In genomic region chr2:61009355-61009754, GRCh38 we compare ENCODE assay signal across 32 cellular contexts.
"Had no signal": no experiment of that assay in that cellular context is flagged by ENCODE, and none has a peak within 500 bp of the region (broad histone marks: within the 10 kb centered on the region; RNA-seq: fewer than 3 reads in every experiment).

No MANE protein-coding gene starts in this region.

- H3K9me3 ChIP-seq: body of pancreas, breast epithelium had no signal

- H3K27me3 ChIP-seq: adrenal gland, body of pancreas, brain microvascular endothelial cell, breast epithelium had no signal

- DNase-seq: activated CD4-positive, alpha-beta memory T cell treated with anti-CD3 and anti-CD28 coated beads, Interleukin-2, amount 10 ng/mL, durations not matched to agents 7 days and 5 days; activated CD4-positive, alpha-beta T cell treated with anti-CD3 and anti-CD28 coated beads for 1 hour; activated CD4-positive, alpha-beta T cell treated with anti-CD3 and anti-CD28 coated beads for 36 hours; activated CD4-positive, alpha-beta T cell treated with anti-CD3 and anti-CD28 coated beads for 48 hours; activated CD4-positive, alpha-beta T cell treated with anti-CD3 and anti-CD28 coated beads, Interleukin-2, amount 10 ng/mL, durations not matched to agents 7 days and 5 days; activated CD4-positive, alpha-beta T cell treated with anti-CD3 and anti-CD28 coated beads, Interleukin-2, amount 50 U/mL, for 48 hours; activated CD4-positive, CD25-positive, alpha-beta regulatory T cell; activated CD8-positive, alpha-beta memory T cell treated with anti-CD3 and anti-CD28 coated beads for 24 hours; activated CD8-positive, alpha-beta memory T cell treated with anti-CD3 and anti-CD28 coated beads, Interleukin-2, amount 10 ng/mL, durations not matched to agents 7 days and 5 days; activated CD8-positive, alpha-beta memory T cell treated with anti-CD3 and anti-CD28 coated beads, Interleukin-2, amount 50 U/mL, for 48 hours; activated CD8-positive, alpha-beta T cell treated with anti-CD3 and anti-CD28 coated beads, Interleukin-2, amount 10 ng/mL, durations not matched to agents 7 days and 5 days; activated effector memory CD4-positive, alpha-beta T cell treated with anti-CD3 and anti-CD28 coated beads, Interleukin-2, amount 50 U/mL, for 16 hours; activated gamma-delta T cell treated with Interleukin-2 at 50 U/mL for 16 hours; activated naive CD4-positive, alpha-beta T cell; activated naive CD4-positive, alpha-beta T cell treated with anti-CD3 and anti-CD28 coated beads for 36 hours; activated naive CD4-positive, alpha-beta T cell treated with anti-CD3 and anti-CD28 coated beads, Interleukin-2, amount 50 U/mL, for 16 hours; activated naive CD8-positive, alpha-beta T cell treated with anti-CD3 and anti-CD28 coated beads for 36 hours; activated T-cell treated with anti-CD3 and anti-CD28 coated beads, Interleukin-2, amount 50 U/mL, for 24 hours; activated T-cell treated with anti-CD3 and anti-CD28 coated beads, Interleukin-2, amount 50 U/mL, for 48 hours; adrenal gland; amniotic stem cell; aorta; body of pancreas; brain microvascular endothelial cell; central memory CD4-positive, alpha-beta T cell; T-helper 17 cell; T-helper 9 cell; WERI-Rb-1 had no signal

- H3K4me3 ChIP-seq: adrenal gland, body of pancreas, breast epithelium had no signal

- ATAC-seq: activated CD4-positive, alpha-beta T cell treated with anti-CD3 and anti-CD28 coated beads for 36 hours; activated CD4-positive, CD25-positive, alpha-beta regulatory T cell treated with anti-CD3 and anti-CD28 coated beads, Interleukin-2, amount 50 U/mL, for 24 hours; activated CD8-positive, alpha-beta memory T cell treated with anti-CD3 and anti-CD28 coated beads, Interleukin-2, amount 10 ng/mL, durations not matched to agents 7 days and 5 days; activated CD8-positive, alpha-beta T cell treated with anti-CD3 and anti-CD28 coated beads, Interleukin-2, amount 10 ng/mL, durations not matched to agents 7 days and 5 days; activated naive CD4-positive, alpha-beta T cell treated with anti-CD3 and anti-CD28 coated beads, Interleukin-2, amount 50 U/mL, for 72 hours; body of pancreas; T-helper 17 cell; WTC11 had no signal

- H3K27ac ChIP-seq: adrenal gland, brain microvascular endothelial cell, breast epithelium, WERI-Rb-1 had no signal

- H3K36me3 ChIP-seq: adrenal gland, brain microvascular endothelial cell, breast epithelium, WERI-Rb-1 had no signal
